ENCODE assay signal across 19 cellular contexts in the genomic region with DNA sequence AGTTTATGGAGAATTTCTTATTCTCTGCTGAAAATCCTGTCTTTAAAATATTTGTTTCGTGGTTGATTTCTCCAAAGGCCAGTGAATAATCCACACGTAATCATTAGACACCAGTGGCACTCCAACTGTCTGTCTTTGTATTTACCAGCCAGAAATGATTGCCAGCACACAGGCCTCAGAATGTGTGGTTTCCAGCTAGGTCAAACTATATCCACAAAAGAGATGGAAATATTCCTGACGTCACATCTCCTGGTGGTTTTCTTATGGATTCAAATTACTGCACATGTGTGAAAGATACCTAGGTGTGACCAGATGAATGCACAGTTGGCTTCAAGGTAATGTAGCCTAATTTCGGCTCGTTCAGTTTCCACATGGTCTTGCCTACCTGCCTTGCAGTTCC. TPM values are rescaled to one million over a fixed set of nuclear protein-coding genes. Genes with fewer than 3 reads are reported as not detected.
DNase-seq lines count a peak whose midpoint lies in the region; ATAC-seq, FAIRE-seq and TF ChIP-seq lines count a peak whose summit lies in the region.
"Had no signal": no experiment of that assay in that cellular context is flagged by ENCODE, and none has a peak within 500 bp of the region (broad histone marks: within the 10 kb centered on the region; RNA-seq: fewer than 3 reads in every experiment).

No MANE protein-coding gene starts in this region.

- TF ChIP-seq EP300 in HepG2 (IDR thresholded peaks at IDR 0.05; ENCODE audit: low read depth in 2 of 2, low read length in 2 of 2) (no peak), HepG2 (CRISPR knock-in tag; IDR thresholded peaks at IDR 0.05; ENCODE audit: borderline replicate concordance) (no peak)

- no peak overlapping the region for H3K4me3 ChIP-seq in HepG2 (replicated peaks in 1 of 3; ENCODE audit: insufficient read depth in 1 of 3, low read depth in 2 of 3, low read length in 3 of 3)
- H3K4me3 ChIP-seq in right lobe of liver = no peak overlapping the region
- H3K4me3 ChIP-seq: A549, GM23248, HAP-1 had no signal

- no peaks in the 10 kb centered on the region for H3K27me3 Mint-ChIP-seq in nephron progenitor cell (ENCODE audit: low read depth, poor library complexity)
- H3K27me3 Mint-ChIP-seq in activated T-helper 2 cell treated with anti-CD3 and anti-CD28 coated beads, Interferon-gamma antibody, Interleukin-2, Interleukin-4, amounts not matched to agents 10 μg/mL and 5 μg/mL and 100 μg/mL, durations not matched to agents 14 hours and 24 hours and 36 hours (ENCODE audit: low read depth) = no peaks in the 10 kb centered on the region
- H3K27me3 Mint-ChIP-seq: CD4-positive, alpha-beta T cell had no signal

- H3K4me1 Mint-ChIP-seq in nephron progenitor cell = peaks cover 40% of the 10 kb centered on the region
- no peaks in the 10 kb centered on the region for H3K4me1 Mint-ChIP-seq in activated T-helper 2 cell treated with anti-CD3 and anti-CD28 coated beads, Interferon-gamma antibody, Interleukin-2, Interleukin-4, amounts not matched to agents 10 μg/mL and 5 μg/mL and 100 μg/mL, durations not matched to agents 14 hours and 24 hours and 36 hours (ENCODE audit: low read depth)

- H3K36me3 ChIP-seq in HepG2 (replicated peaks in 1 of 2; ENCODE audit: control insufficient read depth in 1 of 2, insufficient read depth in 2 of 2, low read length in 2 of 2) = no peaks in the 10 kb centered on the region
- no peaks in the 10 kb centered on the region for H3K36me3 ChIP-seq in right lobe of liver
- H3K36me3 ChIP-seq: HAP-1 had no signal

- in situ Hi-C loops in HepG2 (cut with HindIII; ENCODE audit: extremely low pct_ligation_motif_present, low pct_unique_long_range_greater_than_20kb) = no loop called here

- H4K20me1 ChIP-seq in HepG2 (ENCODE audit: insufficient read depth, low read length) = no peaks in the 10 kb centered on the region

- CTCF ChIA-PET in HepG2 (lab: Yijun Ruan, JAX; ENCODE audit: low intra/inter-chr PET ratio, low total read pairs) = no interaction called here

- POLR2A ChIA-PET in HepG2 (lab: Yijun Ruan, JAX) = no interaction called here

- TF ChIP-seq POLR2A in HepG2 (IDR thresholded peaks at IDR 0.05; ENCODE audit: insufficient read depth in 1 of 2, low read depth in 2 of 2, low read length in 2 of 2) (no peak), right lobe of liver (IDR thresholded peaks at IDR 0.05) (no peak)

- no TSS peak for BruUV-seq in HepG2 (replicated peaks; lab: Mats Ljungman, UMichigan)

- ATAC-seq in HepG2 = no peak
- no peak for ATAC-seq in right lobe of liver
- ATAC-seq: A549 had no signal

- H3K9me3 Mint-ChIP-seq in nephron progenitor cell = no peaks in the 10 kb centered on the region
- H3K9me3 Mint-ChIP-seq in activated T-helper 2 cell treated with anti-CD3 and anti-CD28 coated beads, Interferon-gamma antibody, Interleukin-2, Interleukin-4, amounts not matched to agents 10 μg/mL and 5 μg/mL and 100 μg/mL, durations not matched to agents 14 hours and 24 hours and 36 hours = no peaks in the 10 kb centered on the region
- H3K9me3 Mint-ChIP-seq: CD4-positive, alpha-beta T cell had no signal

- DNase-seq in HepG2 (ENCODE audit: low spot score) = no peak
- DNase-seq in right lobe of liver = no peak
- DNase-seq in astrocyte of the hippocampus (ENCODE audit: low read depth, low spot score) = peak; percentile 61
- no peak for DNase-seq in nephron progenitor cell
- no peak for DNase-seq in activated T-helper 2 cell treated with anti-CD3 and anti-CD28 coated beads, Interferon-gamma antibody, Interleukin-2, Interleukin-4, amounts not matched to agents 10 μg/mL and 5 μg/mL and 100 μg/mL, durations not matched to agents 14 hours and 24 hours and 36 hours (ENCODE audit: low spot score)
- no peak for DNase-seq in NCI-H345 (lab: John Stamatoyannopoulos, UW)
- DNase-seq in mucosa of gallbladder (ENCODE audit: low spot score) = no peak
- DNase-seq: AML-193; Caco-2; CD4-positive, alpha-beta T cell; GM23248 had no signal

- H3K36me3 Mint-ChIP-seq in nephron progenitor cell (ENCODE audit: low read depth) = peaks cover 3% of the 10 kb centered on the region
- H3K36me3 Mint-ChIP-seq in activated T-helper 2 cell treated with anti-CD3 and anti-CD28 coated beads, Interferon-gamma antibody, Interleukin-2, Interleukin-4, amounts not matched to agents 10 μg/mL and 5 μg/mL and 100 μg/mL, durations not matched to agents 14 hours and 24 hours and 36 hours (ENCODE audit: low read depth) = no peaks in the 10 kb centered on the region

- H3K27ac ChIP-seq in HepG2 (ENCODE audit: extremely low read length, insufficient read depth, low read length) (no peak overlapping the region), right lobe of liver (no peak overlapping the region)
- H3K27ac ChIP-seq: 22Rv1, C4-2B, GM23248 had no signal

- intact Hi-C loops in HepG2 (cut with micrococcal nuclease; ENCODE audit: unreplicated experiment) (no loop called here), right lobe of liver (cut with DNase I) (no loop called here)
- intact Hi-C loops in activated T-helper 2 cell treated with anti-CD3 and anti-CD28 coated beads, Interferon-gamma antibody, Interleukin-2, Interleukin-4, amounts not matched to agents 10 μg/mL and 5 μg/mL and 100 μg/mL, durations not matched to agents 14 hours and 24 hours and 36 hours (cut with micrococcal nuclease) = no loop called here

- H3K9ac ChIP-seq in HepG2 (ENCODE audit: insufficient read depth, low read depth, low read length) = no peak overlapping the region
- H3K9ac ChIP-seq: GM23248 had no signal

- H3K4me1 ChIP-seq in HepG2 (ENCODE audit: insufficient read depth, low read length) (no peaks in the 10 kb centered on the region), right lobe of liver (peaks cover 0 to 8% (median 0%) of the 10 kb centered on the region in 4 donors)

- no peaks in the 10 kb centered on the region for H3K79me2 ChIP-seq in HepG2 (ENCODE audit: insufficient read depth, low read length)

- FAIRE-seq in HepG2 (lab: Jason Lieb, UNC) = no peak
- FAIRE-seq: A549, D721Med, G401.6, GM12891, GM18507 had no signal

- 16% methylated on average over 5 of the region's 5 CpGs for WGBS in HepG2 (ENCODE audit: low lambda C conversion rate)
- WGBS in right lobe of liver (ENCODE audit: insufficient coverage, low coverage, low lambda C conversion rate, missing lambda C conversion rate) = 55% methylated on average over 4 of the region's 5 CpGs

- H3K9me3 ChIP-seq in HepG2 (ENCODE audit: low read length) = no peaks in the 10 kb centered on the region
- H3K9me3 ChIP-seq in right lobe of liver = no peaks in the 10 kb centered on the region
- H3K9me3 ChIP-seq: A549, Caco-2, HAP-1 had no signal

- H3K27me3 ChIP-seq in HepG2 (ENCODE audit: control insufficient read depth in 1 of 2, insufficient read depth in 2 of 2, low read length in 2 of 2) (no peaks in the 10 kb centered on the region), right lobe of liver (no peaks in the 10 kb centered on the region)

- H3K4me3 Mint-ChIP-seq in nephron progenitor cell = no peak overlapping the region
- no peak overlapping the region for H3K4me3 Mint-ChIP-seq in activated T-helper 2 cell treated with anti-CD3 and anti-CD28 coated beads, Interferon-gamma antibody, Interleukin-2, Interleukin-4, amounts not matched to agents 10 μg/mL and 5 μg/mL and 100 μg/mL, durations not matched to agents 14 hours and 24 hours and 36 hours (ENCODE audit: low read depth)
- H3K4me3 Mint-ChIP-seq: CD4-positive, alpha-beta T cell had no signal

- H3K27ac Mint-ChIP-seq in nephron progenitor cell = peak overlapping the region; percentile 83
- H3K27ac Mint-ChIP-seq in activated T-helper 2 cell treated with anti-CD3 and anti-CD28 coated beads, Interferon-gamma antibody, Interleukin-2, Interleukin-4, amounts not matched to agents 10 μg/mL and 5 μg/mL and 100 μg/mL, durations not matched to agents 14 hours and 24 hours and 36 hours = no peak overlapping the region
- H3K27ac Mint-ChIP-seq: CD4-positive, alpha-beta T cell had no signal

- no peak overlapping the region for H2AFZ ChIP-seq in HepG2 (ENCODE audit: low read length)
- H2AFZ ChIP-seq: GM23248 had no signal

- no peak for TF ChIP-seq RAD21 in HepG2 (CRISPR knock-in tag; IDR thresholded peaks at IDR 0.05)

- no peak for TF ChIP-seq CTCF in HepG2 (CRISPR knock-in tag; IDR thresholded peaks at IDR 0.05)
- TF ChIP-seq CTCF in right lobe of liver (IDR thresholded peaks at IDR 0.05) = no peak
- no peak for TF ChIP-seq CTCF in nephron progenitor cell (IDR thresholded peaks at IDR 0.05)

- H3K4me2 ChIP-seq in HepG2 (ENCODE audit: low read depth, low read length) = no peak overlapping the region
- H3K4me2 ChIP-seq: A549 had no signal

TF ChIP-seq in HepG2, 621 proteins besides CTCF, POLR2A, EP300 and RAD21 (continues in another document):
- TF ChIP-seq FOXJ3 (CRISPR knock-in tag; IDR thresholded peaks at IDR 0.05; ENCODE audit: borderline replicate concordance) = no peak

RNA-seq across cellular contexts. Expression of a gene that starts 27.2 kb away (rescaled TPM):
- 0.04 TPM in 1 of 2 replicates, not detected in the other for total RNA-seq in HepG2 (2016; rRNA removed; fragmentation: Illumina TruSeq; extraction: Trizol)
- not detected in 2 replicates for total RNA-seq in HepG2 (2016; cell fraction: cytosol; rRNA removed; fragmentation: Illumina TruSeq; extraction: Trizol; ENCODE audit: low read depth)
- total RNA-seq in HepG2 (2016; cell fraction: insoluble cytoplasmic fraction; rRNA removed; fragmentation: Illumina TruSeq; extraction: Trizol) = 0.02 TPM in 1 of 2 replicates, not detected in the other
- not detected in 2 replicates for total RNA-seq in HepG2 (2016; cell fraction: membrane; rRNA removed; fragmentation: Illumina TruSeq; extraction: Trizol)
- 0.34 TPM in 2 replicates for total RNA-seq in HepG2 (2016; cell fraction: nucleus; rRNA removed; fragmentation: Illumina TruSeq; extraction: Trizol)
- polyA plus RNA-seq in HepG2 (2011; rRNA removed) = 0.01 TPM in 1 of 2 replicates, not detected in the other
- polyA plus RNA-seq in HepG2 (2011; cell fraction: cytosol; rRNA removed) = under 0.01 and 0.01 TPM in 2 replicates
- polyA plus RNA-seq in HepG2 (2011; cell fraction: nucleus; rRNA removed) = not detected in 2 replicates
- 0.03 TPM in 1 of 2 replicates, not detected in the other for polyA plus RNA-seq in HepG2 (2012)
- not detected in 2 replicates for polyA plus RNA-seq in HepG2 (2016; cell fraction: cytosol; fragmentation: Illumina TruSeq; extraction: Trizol; ENCODE audit: low read depth)
- not detected in 2 replicates for polyA plus RNA-seq in HepG2 (2016; cell fraction: insoluble cytoplasmic fraction; fragmentation: Illumina TruSeq; extraction: Trizol; ENCODE audit: low read depth)
- polyA plus RNA-seq in HepG2 (2016; cell fraction: membrane; fragmentation: Illumina TruSeq; extraction: Trizol; ENCODE audit: low read depth) = not detected in 2 replicates
- polyA plus RNA-seq in HepG2 (2016; cell fraction: nucleus; fragmentation: Illumina TruSeq; extraction: Trizol; ENCODE audit: insufficient read depth, low read depth) = not detected in 2 replicates
- polyA minus RNA-seq in HepG2 (2011; rRNA and poly(A)+ RNA removed; ENCODE audit: low replicate concordance) = 0.06 and 45.5 TPM in 2 replicates
- polyA minus RNA-seq in HepG2 (2011; cell fraction: cytosol; rRNA and poly(A)+ RNA removed) = not detected in 2 replicates
- polyA minus RNA-seq in HepG2 (2011; cell fraction: nucleus; rRNA and poly(A)+ RNA removed) = not detected in 2 replicates
- total RNA-seq in right lobe of liver = 1 to 10 TPM in 3 of 6 experiments, under 1 TPM in 3; 0.06 to 3.0 (median 1.1) TPM
- total RNA-seq in activated T-helper 2 cell treated with anti-CD3 and anti-CD28 coated beads, Interferon-gamma antibody, Interleukin-2, Interleukin-4, amounts not matched to agents 10 μg/mL and 5 μg/mL and 100 μg/mL, durations not matched to agents 14 hours and 24 hours and 36 hours = 0.05 and 0.09 TPM in 2 replicates
- 7.8 TPM for total RNA-seq in mucosa of gallbladder
- total RNA-seq: CD4-positive, alpha-beta T cell had no signal
